In genomic region chr12:121227294-121227693, GRCh38 we compare ENCODE assay signal across 9 cellular contexts. TPM values are rescaled to one million over a fixed set of nuclear protein-coding genes. Genes with fewer than 3 reads are reported as not detected.
DNase-seq lines count a peak whose midpoint lies in the region; ATAC-seq and TF ChIP-seq lines count a peak whose summit lies in the region.
"Had no signal": no experiment of that assay in that cellular context is flagged by ENCODE, and none has a peak within 500 bp of the region (broad histone marks: within the 10 kb centered on the region; RNA-seq: fewer than 3 reads in every experiment).

No MANE protein-coding gene starts in this region.

- H3K27ac Mint-ChIP-seq in activated T-cell treated with anti-CD3 and anti-CD28 coated beads, Interleukin-2, amount 50 U/mL, for 72 hours: peak overlapping the region; percentile 57
- peak overlapping the region; percentile 61 for H3K27ac Mint-ChIP-seq in activated T-helper 17 cell treated with anti-CD3 and anti-CD28 coated beads, Interleukin-2, amount 50 U/mL, for 72 hours

- no peaks in the 10 kb centered on the region for H3K27me3 ChIP-seq in upper lobe of left lung

- H3K4me1 ChIP-seq in upper lobe of left lung: peaks cover 5 to 12% (median 8%) of the 10 kb centered on the region in 4 donors

- H3K9me3 ChIP-seq in upper lobe of left lung: no peaks in the 10 kb centered on the region
- H3K9me3 ChIP-seq: thoracic aorta had no signal

- no peak for TF ChIP-seq EP300 in upper lobe of left lung (IDR thresholded peaks at IDR 0.05)

- H3K9me3 Mint-ChIP-seq in activated T-cell treated with anti-CD3 and anti-CD28 coated beads, Interleukin-2, amount 50 U/mL, for 72 hours: no peaks in the 10 kb centered on the region
- H3K9me3 Mint-ChIP-seq in activated T-helper 17 cell treated with anti-CD3 and anti-CD28 coated beads, Interleukin-2, amount 50 U/mL, for 72 hours: no peaks in the 10 kb centered on the region

- H3K4me3 ChIP-seq in upper lobe of left lung: no peak overlapping the region
- H3K4me3 ChIP-seq: thoracic aorta had no signal

- H3K4me1 Mint-ChIP-seq in activated T-cell treated with anti-CD3 and anti-CD28 coated beads, Interleukin-2, amount 50 U/mL, for 72 hours (ENCODE audit: low read depth): peaks cover 44% of the 10 kb centered on the region
- H3K4me1 Mint-ChIP-seq in activated T-helper 17 cell treated with anti-CD3 and anti-CD28 coated beads, Interleukin-2, amount 50 U/mL, for 72 hours: peaks cover 18% of the 10 kb centered on the region

- DNase-seq in activated T-cell treated with anti-CD3 and anti-CD28 coated beads, Interleukin-2, amount 50 U/mL, for 72 hours: no peak
- no peak for DNase-seq in activated T-cell treated with anti-CD3 and anti-CD28 coated beads, Interleukin-2, amount 50 U/mL, for 1 hour
- DNase-seq in upper lobe of left lung: peak in 1 of 2 donors; percentile 86
- no peak for DNase-seq in NCI-H2171 (lab: John Stamatoyannopoulos, UW)
- DNase-seq in stimulated activated naive CD4-positive, alpha-beta T cell (lab: John Stamatoyannopoulos, UW): no peak
- DNase-seq in A172 (ENCODE audit: low spot score): no peak

- H3K27me3 Mint-ChIP-seq in activated T-cell treated with anti-CD3 and anti-CD28 coated beads, Interleukin-2, amount 50 U/mL, for 72 hours (ENCODE audit: low read depth): no peaks in the 10 kb centered on the region
- H3K27me3 Mint-ChIP-seq in activated T-helper 17 cell treated with anti-CD3 and anti-CD28 coated beads, Interleukin-2, amount 50 U/mL, for 72 hours: no peaks in the 10 kb centered on the region

- no peak for ATAC-seq in activated T-cell treated with anti-CD3 and anti-CD28 coated beads, Interleukin-2, amount 50 U/mL, for 72 hours (replicated peaks in 1 of 2)
- ATAC-seq in HG03342 (IDR thresholded peaks at IDR 0.05; ENCODE audit: unreplicated experiment) (peak; percentile 65), upper lobe of left lung (ENCODE audit: low FRiP score in 2 of 2) (peak in 1 of 2 donors; percentile 81)
- no peak for ATAC-seq in activated T-helper 17 cell treated with anti-CD3 and anti-CD28 coated beads, Interleukin-2, amount 50 U/mL, for 72 hours (replicated peaks)

- TF ChIP-seq CTCF in upper lobe of left lung (IDR thresholded peaks at IDR 0.05): peak in 1 of 6 experiments; percentile 18

- H3K36me3 ChIP-seq in upper lobe of left lung: peaks cover 3 to 41% (median 34%) of the 10 kb centered on the region in 4 donors

- 40 to 58% methylated on average over 2 to 9 of the region's 9 CpGs for WGBS in upper lobe of left lung, 2 donors

- peaks cover 9 to 11% of the 10 kb centered on the region in 2 donors for H3K36me3 Mint-ChIP-seq in activated T-cell treated with anti-CD3 and anti-CD28 coated beads, Interleukin-2, amount 50 U/mL, for 72 hours (ENCODE audit: insufficient read depth in 2 of 2)
- H3K36me3 Mint-ChIP-seq in activated T-helper 17 cell treated with anti-CD3 and anti-CD28 coated beads, Interleukin-2, amount 50 U/mL, for 72 hours (ENCODE audit: low read depth): peaks cover 81% of the 10 kb centered on the region

- H3K27ac ChIP-seq in upper lobe of left lung: peak overlapping the region; percentile 52 to 77 (median 64)
- H3K27ac ChIP-seq: thoracic aorta had no signal

- H3K4me3 Mint-ChIP-seq in activated T-cell treated with anti-CD3 and anti-CD28 coated beads, Interleukin-2, amount 50 U/mL, for 72 hours: no peak overlapping the region
- H3K4me3 Mint-ChIP-seq in activated T-helper 17 cell treated with anti-CD3 and anti-CD28 coated beads, Interleukin-2, amount 50 U/mL, for 72 hours: no peak overlapping the region

- TF ChIP-seq POLR2A in upper lobe of left lung (IDR thresholded peaks at IDR 0.05): peak in 1 of 4 donors; percentile 13

RNA-seq across cellular contexts. Expression of gene P2RX4, which starts 17.4 kb away (rescaled TPM):
- total RNA-seq in activated T-cell treated with anti-CD3 and anti-CD28 coated beads, Interleukin-2, amount 50 U/mL, for 72 hours: 10 to 100 TPM; 29.7 to 35.1 TPM
- 10 to 100 TPM; 31.6 to 45.3 TPM for total RNA-seq in activated T-helper 17 cell treated with anti-CD3 and anti-CD28 coated beads, Interleukin-2, amount 50 U/mL, for 72 hours
- 10 to 100 TPM; 62.7 to 98.5 (median 79.5) TPM for total RNA-seq in upper lobe of left lung
- total RNA-seq in A172 (2014; rRNA removed; shearing (Covaris generic)): 16.2 and 23.7 TPM in 2 replicates
